13 cellular contexts compared by ENCODE assay signal in the genomic region with DNA sequence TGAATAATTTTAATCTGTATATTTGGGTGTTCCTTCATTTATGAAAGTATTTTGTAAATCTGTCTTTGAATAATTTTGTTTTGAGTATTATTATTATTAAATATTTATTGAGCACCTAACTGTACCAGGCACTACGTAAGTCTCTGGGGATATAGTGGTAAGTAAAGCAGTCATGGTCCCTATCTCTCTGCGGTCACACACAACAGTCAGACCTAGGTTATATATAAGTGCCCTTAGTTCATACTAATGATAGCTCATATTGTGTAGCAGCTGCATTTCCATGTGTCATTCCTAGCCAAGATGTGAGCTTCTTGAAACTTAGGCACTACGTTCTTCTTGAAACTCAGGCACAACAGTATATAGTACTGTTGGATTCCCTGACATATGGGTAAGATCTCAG. TPM values are rescaled to one million over a fixed set of nuclear protein-coding genes. Genes with fewer than 3 reads are reported as not detected.
DNase-seq lines count a peak whose midpoint lies in the region; ATAC-seq lines count a peak whose summit lies in the region.
"Had no signal": no experiment of that assay in that cellular context is flagged by ENCODE, and none has a peak within 500 bp of the region (broad histone marks: within the 10 kb centered on the region; RNA-seq: fewer than 3 reads in every experiment).

No MANE protein-coding gene starts in this region.

- peak overlapping the region in 6 of 8 donors; percentile 1 to 76 (median 26) for H3K27ac Mint-ChIP-seq in CD8-positive, alpha-beta memory T cell
- peak overlapping the region in 4 of 6 donors; percentile 4 to 65 (median 53) for H3K27ac Mint-ChIP-seq in immature natural killer cell
- H3K27ac Mint-ChIP-seq: stimulated activated naive CD8-positive, alpha-beta T cell treated with anti-CD3 and anti-CD28 coated beads, Interleukin-15, amount 100 ng/mL, for 72 hours had no signal

- ATAC-seq in GM19395 (IDR thresholded peaks at IDR 0.05; ENCODE audit: unreplicated experiment), result peak; percentile 69
- ATAC-seq in HG03175 (IDR thresholded peaks at IDR 0.05; ENCODE audit: unreplicated experiment), result peak; percentile 50
- ATAC-seq in HG03460 (IDR thresholded peaks at IDR 0.05; ENCODE audit: unreplicated experiment), result no peak
- ATAC-seq: stimulated activated naive CD8-positive, alpha-beta T cell treated with anti-CD3 and anti-CD28 coated beads, Interleukin-15, amount 100 ng/mL, for 72 hours had no signal

- POLR2A ChIA-PET in CD8-positive, alpha-beta memory T cell (lab: Charles Lee), result interaction anchor here (1.1 kb wide), 1 partner anchor 12 kb away, joined by 4 read pairs; no protein-coding TSS in a partner anchor

- H3K4me3 Mint-ChIP-seq in CD8-positive, alpha-beta memory T cell, result no peak overlapping the region
- H3K4me3 Mint-ChIP-seq in immature natural killer cell, result no peak overlapping the region
- H3K4me3 Mint-ChIP-seq: H9; stimulated activated naive CD8-positive, alpha-beta T cell treated with anti-CD3 and anti-CD28 coated beads, Interleukin-15, amount 100 ng/mL, for 72 hours had no signal

- H3K9me3 Mint-ChIP-seq in CD8-positive, alpha-beta memory T cell, result no peaks in the 10 kb centered on the region
- no peaks in the 10 kb centered on the region for H3K9me3 Mint-ChIP-seq in immature natural killer cell
- H3K9me3 Mint-ChIP-seq: H9; naive thymus-derived CD8-positive, alpha-beta T cell; stimulated activated naive CD8-positive, alpha-beta T cell treated with anti-CD3 and anti-CD28 coated beads, Interleukin-15, amount 100 ng/mL, for 72 hours had no signal

- H3K4me3 ChIP-seq in CD8-positive, alpha-beta memory T cell (ENCODE audit: low read length), result no peak overlapping the region

- no peak for DNase-seq in CD8-positive, alpha-beta memory T cell
- DNase-seq in immature natural killer cell (no peak), MV-4-11 (lab: John Stamatoyannopoulos, UW) (no peak), glomerular visceral epithelial cell (ENCODE audit: extremely low spot score) (no peak)
- no peak for DNase-seq in activated CD4-positive, alpha-beta T cell treated with anti-CD3 and anti-CD28 coated beads for 1 hour
- DNase-seq: H9; SIG-M5; stimulated activated naive CD8-positive, alpha-beta T cell treated with anti-CD3 and anti-CD28 coated beads, Interleukin-15, amount 100 ng/mL, for 72 hours had no signal

- CTCF ChIA-PET in CD8-positive, alpha-beta memory T cell (lab: Charles Lee), result interaction anchor here (0.9 to 2.1 kb wide), 5 partner anchors 10 to 24 kb away, joined by 3 to 9 read pairs (median 4); partner anchors contain the start of genes NKTR and SS18L2

- H3K36me3 Mint-ChIP-seq in CD8-positive, alpha-beta memory T cell, result peaks cover 0 to 57% (median 11%) of the 10 kb centered on the region in 3 donors
- peaks cover 0 to 10% (median 3%) of the 10 kb centered on the region in 3 donors for H3K36me3 Mint-ChIP-seq in immature natural killer cell

- no peaks in the 10 kb centered on the region for H3K27me3 Mint-ChIP-seq in CD8-positive, alpha-beta memory T cell
- H3K27me3 Mint-ChIP-seq in immature natural killer cell (ENCODE audit: low read depth in 3 of 3), result peaks cover 0 to 3% (median 2%) of the 10 kb centered on the region in 3 donors
- H3K27me3 Mint-ChIP-seq: naive thymus-derived CD8-positive, alpha-beta T cell; stimulated activated naive CD8-positive, alpha-beta T cell treated with anti-CD3 and anti-CD28 coated beads, Interleukin-15, amount 100 ng/mL, for 72 hours had no signal

- H3K27ac ChIP-seq in CD8-positive, alpha-beta memory T cell (ENCODE audit: low read depth, low read length), result no peak overlapping the region
- H3K27ac ChIP-seq: C4-2B had no signal

- peaks cover 64 to 84% (median 81%) of the 10 kb centered on the region in 3 donors for H3K4me1 Mint-ChIP-seq in CD8-positive, alpha-beta memory T cell
- peaks cover 47 to 85% of the 10 kb centered on the region in 2 donors for H3K4me1 Mint-ChIP-seq in immature natural killer cell

- H3K4me1 ChIP-seq in CD8-positive, alpha-beta memory T cell (ENCODE audit: insufficient read depth, low read length), result peaks cover 47% of the 10 kb centered on the region

- no peaks in the 10 kb centered on the region for H3K27me3 ChIP-seq in CD8-positive, alpha-beta memory T cell (ENCODE audit: insufficient read depth, low read length, poor library complexity, severe bottlenecking)

- no peaks in the 10 kb centered on the region for H3K9me3 ChIP-seq in CD8-positive, alpha-beta memory T cell (ENCODE audit: low read length)

- peaks cover 4% of the 10 kb centered on the region for H3K36me3 ChIP-seq in CD8-positive, alpha-beta memory T cell (ENCODE audit: insufficient read depth, low read length)

RNA-seq across cellular contexts. Expression of gene NKTR, which starts 12.4 kb away (rescaled TPM):
- 10 to 100 TPM; 54.1 to 58.2 TPM for total RNA-seq in CD8-positive, alpha-beta memory T cell
- 15.8 TPM for polyA plus RNA-seq in CD8-positive, alpha-beta memory T cell
- polyA plus RNA-seq in immature natural killer cell, result 10 to 100 TPM in 1 of 3 donors, 1 to 10 TPM in 2; 6.9 to 15.9 (median 7.4) TPM

RNA-seq across cellular contexts. Expression of gene SS18L2, which starts 22.3 kb away (rescaled TPM):
- 10 to 100 TPM; 80.4 to 80.7 TPM for total RNA-seq in CD8-positive, alpha-beta memory T cell
- 159 TPM for polyA plus RNA-seq in CD8-positive, alpha-beta memory T cell
- polyA plus RNA-seq in immature natural killer cell, result 100 to 1,000 TPM; 118 to 124 (median 123) TPM

RNA-seq across cellular contexts. Expression of gene SEC22C, which starts 31.2 kb away (rescaled TPM):
- total RNA-seq in CD8-positive, alpha-beta memory T cell, result 10 to 100 TPM; 52.6 to 53.6 TPM
- 45.5 TPM for polyA plus RNA-seq in CD8-positive, alpha-beta memory T cell
- polyA plus RNA-seq in immature natural killer cell, result 10 to 100 TPM; 28.7 to 35.6 (median 30.8) TPM

RNA-seq across cellular contexts. Expression of gene ZBTB47, which starts 40.6 kb away (rescaled TPM):
- total RNA-seq in CD8-positive, alpha-beta memory T cell, result under 1 TPM; 0.48 to 0.60 TPM
- polyA plus RNA-seq in CD8-positive, alpha-beta memory T cell, result not detected
- under 1 TPM in 2 of 3 donors, not detected in 1; 0.16 to 0.24 TPM for polyA plus RNA-seq in immature natural killer cell
- polyA plus RNA-seq: naive thymus-derived CD8-positive, alpha-beta T cell had no signal
